ENCODE assay signal across 20 cellular contexts in the genomic region with DNA sequence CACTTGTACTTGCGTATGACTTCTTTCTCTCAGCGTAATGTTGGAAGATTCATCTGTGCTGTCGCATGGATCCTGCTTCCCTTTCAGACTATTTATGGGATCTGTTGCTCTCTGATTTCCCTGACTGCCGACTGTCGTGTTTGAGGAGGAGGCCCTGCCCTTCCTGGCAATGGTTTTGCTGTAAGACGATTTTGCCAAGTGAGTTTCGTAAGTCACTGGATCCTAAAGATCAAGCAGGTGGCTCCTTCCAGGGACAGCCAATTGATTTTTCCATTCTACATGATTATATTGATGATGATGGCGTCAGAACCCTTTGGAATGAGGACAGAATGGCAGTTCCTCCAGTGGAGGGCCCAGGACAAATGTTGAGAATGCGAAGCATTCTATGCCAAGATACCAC. TPM values are rescaled to one million over a fixed set of nuclear protein-coding genes. Genes with fewer than 3 reads are reported as not detected.
DNase-seq lines count a peak whose midpoint lies in the region; ATAC-seq, FAIRE-seq and TF ChIP-seq lines count a peak whose summit lies in the region.
"Had no signal": no experiment of that assay in that cellular context is flagged by ENCODE, and none has a peak within 500 bp of the region (broad histone marks: within the 10 kb centered on the region; RNA-seq: fewer than 3 reads in every experiment).

No MANE protein-coding gene starts in this region.

- H3K4me1 ChIP-seq in left ventricle myocardium inferior (peaks cover 52% of the 10 kb centered on the region), pancreas (peaks cover 25 to 29% (median 25%) of the 10 kb centered on the region in 3 donors), suprapubic skin (peaks cover 6% of the 10 kb centered on the region)

- no peak for FAIRE-seq in pancreas (lab: Jason Lieb, UNC)
- FAIRE-seq: D721Med, G401.6, GM12891 had no signal

- intact Hi-C loops in left ventricle myocardium inferior (cut with micrococcal nuclease) (no loop called here), pancreas (cut with DNase I) (no loop called here)

- TF ChIP-seq POLR2A in suprapubic skin (IDR thresholded peaks at IDR 0.05): no peak

- TF ChIP-seq EP300 in suprapubic skin (IDR thresholded peaks at IDR 0.05): no peak

- H3K27me3 Mint-ChIP-seq in activated CD8-positive, alpha-beta memory T cell treated with anti-CD3 and anti-CD28 coated beads, Interleukin-2, amount 10 ng/mL, durations not matched to agents 7 days and 5 days: no peaks in the 10 kb centered on the region
- H3K27me3 Mint-ChIP-seq in activated T-cell treated with anti-CD3 and anti-CD28 coated beads, Interleukin-2, amount 50 U/mL, for 4 hours (ENCODE audit: low read depth): no peaks in the 10 kb centered on the region

- H3K27me3 ChIP-seq in left ventricle myocardium inferior (ENCODE audit: low read depth) (no peaks in the 10 kb centered on the region), pancreas (no peaks in the 10 kb centered on the region), suprapubic skin (no peaks in the 10 kb centered on the region)

- no peaks in the 10 kb centered on the region for H3K36me3 Mint-ChIP-seq in activated CD8-positive, alpha-beta memory T cell treated with anti-CD3 and anti-CD28 coated beads, Interleukin-2, amount 10 ng/mL, durations not matched to agents 7 days and 5 days
- H3K36me3 Mint-ChIP-seq in activated T-cell treated with anti-CD3 and anti-CD28 coated beads, Interleukin-2, amount 50 U/mL, for 4 hours (ENCODE audit: insufficient read depth): no peaks in the 10 kb centered on the region
- H3K36me3 Mint-ChIP-seq: CD8-positive, alpha-beta T cell had no signal

- peak overlapping the region; percentile 57 for H3K27ac ChIP-seq in left ventricle myocardium inferior (replicated peaks)
- H3K27ac ChIP-seq in pancreas: peak overlapping the region in 3 of 4 donors; percentile 39 to 71 (median 59)
- peak overlapping the region; percentile 29 for H3K27ac ChIP-seq in suprapubic skin
- H3K27ac ChIP-seq: 22Rv1 had no signal

- WGBS in pancreas, 2 donors: 31 to 33% methylated on average over 9 of the region's 9 CpGs
- WGBS in suprapubic skin: 40% methylated on average over 9 of the region's 9 CpGs

- H3K4me3 ChIP-seq in left ventricle myocardium inferior (peak overlapping the region; percentile 22), pancreas (peak overlapping the region in 2 of 4 donors; percentile 20 to 21), suprapubic skin (no peak overlapping the region)

- no peak overlapping the region for H3K4me3 Mint-ChIP-seq in activated CD8-positive, alpha-beta memory T cell treated with anti-CD3 and anti-CD28 coated beads, Interleukin-2, amount 10 ng/mL, durations not matched to agents 7 days and 5 days
- H3K4me3 Mint-ChIP-seq in activated T-cell treated with anti-CD3 and anti-CD28 coated beads, Interleukin-2, amount 50 U/mL, for 4 hours: no peak overlapping the region
- H3K4me3 Mint-ChIP-seq: CD14-positive monocyte; CD8-positive, alpha-beta T cell; H9 had no signal

- H3K9me3 Mint-ChIP-seq in activated CD8-positive, alpha-beta memory T cell treated with anti-CD3 and anti-CD28 coated beads, Interleukin-2, amount 10 ng/mL, durations not matched to agents 7 days and 5 days (ENCODE audit: low read depth): no peaks in the 10 kb centered on the region
- no peaks in the 10 kb centered on the region for H3K9me3 Mint-ChIP-seq in activated T-cell treated with anti-CD3 and anti-CD28 coated beads, Interleukin-2, amount 50 U/mL, for 4 hours
- H3K9me3 Mint-ChIP-seq: CD8-positive, alpha-beta T cell had no signal

- H3K9me3 ChIP-seq in left ventricle myocardium inferior (replicated peaks) (no peaks in the 10 kb centered on the region), pancreas (no peaks in the 10 kb centered on the region), suprapubic skin (no peaks in the 10 kb centered on the region)

- no peak overlapping the region for H3K27ac Mint-ChIP-seq in activated CD8-positive, alpha-beta memory T cell treated with anti-CD3 and anti-CD28 coated beads, Interleukin-2, amount 10 ng/mL, durations not matched to agents 7 days and 5 days
- H3K27ac Mint-ChIP-seq: CD8-positive, alpha-beta T cell; H9 had no signal

- no peaks in the 10 kb centered on the region for H3K36me3 ChIP-seq in left ventricle myocardium inferior
- H3K36me3 ChIP-seq in pancreas: no peaks in the 10 kb centered on the region
- no peaks in the 10 kb centered on the region for H3K36me3 ChIP-seq in suprapubic skin

- ATAC-seq in activated CD8-positive, alpha-beta memory T cell treated with anti-CD3 and anti-CD28 coated beads, Interleukin-2, amount 10 ng/mL, durations not matched to agents 7 days and 5 days: no peak
- ATAC-seq in pancreas: peak; percentile 50 to 61 (median 58)
- no peak for ATAC-seq in activated T-cell treated with anti-CD3 and anti-CD28 coated beads, Interleukin-2, amount 50 U/mL, for 4 hours
- ATAC-seq: CD8-positive, alpha-beta T cell had no signal

- H3K4me1 Mint-ChIP-seq in activated CD8-positive, alpha-beta memory T cell treated with anti-CD3 and anti-CD28 coated beads, Interleukin-2, amount 10 ng/mL, durations not matched to agents 7 days and 5 days: no peaks in the 10 kb centered on the region
- H3K4me1 Mint-ChIP-seq in activated T-cell treated with anti-CD3 and anti-CD28 coated beads, Interleukin-2, amount 50 U/mL, for 4 hours (ENCODE audit: low read depth): no peaks in the 10 kb centered on the region

- TF ChIP-seq CTCF in left ventricle myocardium inferior (IDR thresholded peaks at IDR 0.05; ENCODE audit: borderline replicate concordance): no peak
- TF ChIP-seq CTCF in pancreas (IDR thresholded peaks at IDR 0.05): no peak
- no peak for TF ChIP-seq CTCF in suprapubic skin (IDR thresholded peaks at IDR 0.05)

- CTCF ChIA-PET in activated CD8-positive, alpha-beta memory T cell treated with anti-CD3 and anti-CD28 coated beads, Interleukin-2, amount 10 ng/mL, durations not matched to agents 7 days and 5 days (lab: Charles Lee): no interaction called here

- DNase-seq in activated CD8-positive, alpha-beta memory T cell treated with anti-CD3 and anti-CD28 coated beads for 24 hours: peak; percentile 24
- DNase-seq in activated CD8-positive, alpha-beta memory T cell treated with anti-CD3 and anti-CD28 coated beads, Interleukin-2, amount 10 ng/mL, durations not matched to agents 7 days and 5 days: no peak
- DNase-seq in left ventricle myocardium inferior: no peak
- DNase-seq in pancreas: peak in 4 of 6 donors; percentile 39 to 54 (median 40)
- no peak for DNase-seq in suprapubic skin (ENCODE audit: low spot score in 2 of 2)
- DNase-seq in activated T-cell treated with anti-CD3 and anti-CD28 coated beads, Interleukin-2, amount 50 U/mL, for 4 hours: no peak
- no peak for DNase-seq in inferior parietal cortex (ENCODE audit: extremely low spot score)
- no peak for DNase-seq in activated CD4-positive, alpha-beta T cell treated with anti-CD3 and anti-CD28 coated beads, Interleukin-2, amount 50 U/mL, for 4 hours
- DNase-seq: CD8-positive, alpha-beta T cell; COR-L47; DMS153; DMS79 treated with DMSO at 0.1 percent for 48 hours; EL; GOT3; H9 had no signal

RNA-seq across cellular contexts. Expression of a gene that starts 8.7 kb away (rescaled TPM):
- 10 to 100 TPM; 32.5 to 43.1 TPM for total RNA-seq in activated CD8-positive, alpha-beta memory T cell treated with anti-CD3 and anti-CD28 coated beads, Interleukin-2, amount 10 ng/mL, durations not matched to agents 7 days and 5 days
- total RNA-seq in left ventricle myocardium inferior: 16.8 TPM
- total RNA-seq in pancreas: 10 to 100 TPM in 5 of 6 donors, 1 to 10 TPM in 1; 7.5 to 15.4 (median 11.5) TPM
- polyA plus RNA-seq in pancreas: 1 to 10 TPM; 3.7 to 7.1 TPM
- total RNA-seq in suprapubic skin: 10 to 100 TPM; 16.9 to 36.9 (median 20.3) TPM
- total RNA-seq in activated T-cell treated with anti-CD3 and anti-CD28 coated beads, Interleukin-2, amount 50 U/mL, for 4 hours: 10 to 100 TPM; 25.4 to 26.4 (median 26.2) TPM

Comparison
In these comparisons a context has a peak if more than half of its experiments do, and no peak if none do; other contexts are left out.
1. DNase-seq: peak in activated CD8-positive, alpha-beta memory T cell treated with anti-CD3 and anti-CD28 coated beads for 24 hours (single experiment) and pancreas (4 of 6); none in activated CD8-positive, alpha-beta memory T cell treated with anti-CD3 and anti-CD28 coated beads, Interleukin-2, amount 10 ng/mL, durations not matched to agents 7 days and 5 days (single experiment), left ventricle myocardium inferior (single experiment), suprapubic skin (0 of 2), activated T-cell treated with anti-CD3 and anti-CD28 coated beads, Interleukin-2, amount 50 U/mL, for 4 hours (single experiment), inferior parietal cortex (single experiment) and activated CD4-positive, alpha-beta T cell treated with anti-CD3 and anti-CD28 coated beads, Interleukin-2, amount 50 U/mL, for 4 hours (0 of 2).
2. ATAC-seq: peak in pancreas (4 of 4); none in activated CD8-positive, alpha-beta memory T cell treated with anti-CD3 and anti-CD28 coated beads, Interleukin-2, amount 10 ng/mL, durations not matched to agents 7 days and 5 days (single experiment) and activated T-cell treated with anti-CD3 and anti-CD28 coated beads, Interleukin-2, amount 50 U/mL, for 4 hours (0 of 2).
3. Peak in every context shown above with its lines, with median percentiles within 50 percentile points of each other: H3K27ac ChIP-seq.